ENCODE assay signal across 13 cellular contexts in the genomic region with DNA sequence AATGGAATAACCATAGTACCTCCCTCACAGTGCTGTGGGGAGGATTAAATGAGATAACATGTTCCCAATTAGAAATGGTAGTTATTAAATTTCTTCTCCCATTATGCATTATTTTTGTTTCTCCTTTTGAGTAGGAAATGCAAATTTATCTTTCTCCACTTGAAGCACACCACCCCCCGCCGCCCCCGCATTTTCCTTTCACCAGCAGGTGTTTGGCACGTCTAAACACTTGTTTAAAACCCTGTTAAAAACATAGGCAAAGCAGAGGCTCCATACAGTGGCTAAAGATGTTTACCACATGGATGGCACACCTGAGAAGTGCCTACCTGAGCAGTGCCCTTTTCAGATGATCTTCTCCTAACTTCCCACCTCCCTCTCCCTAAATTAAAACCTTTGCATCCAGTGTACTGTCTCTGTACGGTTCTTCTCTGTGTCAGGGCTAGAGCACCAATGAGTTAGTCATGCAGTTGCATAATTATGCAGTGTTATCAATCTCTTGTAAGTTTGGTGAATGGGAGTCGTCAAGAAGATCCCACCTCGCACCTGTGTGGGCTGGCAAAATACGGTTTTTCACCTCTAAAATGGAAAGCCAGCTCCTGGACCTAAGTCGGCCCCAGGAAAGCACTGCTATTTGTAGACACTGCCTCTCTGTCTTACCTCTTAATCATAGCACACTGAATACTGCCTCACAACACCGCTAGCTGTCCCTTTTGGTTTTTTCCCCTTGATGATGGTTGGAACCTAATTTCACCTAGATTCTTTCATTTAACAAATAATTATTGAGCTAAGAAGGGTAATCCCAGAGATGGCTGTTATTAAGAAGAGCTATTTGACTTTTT.
DNase-seq lines count a peak whose midpoint lies in the region; ATAC-seq, FAIRE-seq and TF ChIP-seq lines count a peak whose summit lies in the region.
"Had no signal": no experiment of that assay in that cellular context is flagged by ENCODE, and none has a peak within 500 bp of the region (broad histone marks: within the 10 kb centered on the region; RNA-seq: fewer than 3 reads in every experiment).

No MANE protein-coding gene starts in this region.

- H3K9me3 ChIP-seq in naive thymus-derived CD4-positive, alpha-beta T cell (ENCODE audit: control insufficient read depth in 2 of 3, low read length in 3 of 3): no peaks in the 10 kb centered on the region

- no peak for TF ChIP-seq POLR2A in GM12891 (IDR thresholded peaks at IDR 0.05; ENCODE audit: low read depth, low read length)

- no peak for TF ChIP-seq CTCF in mesothelial cell of epicardium (IDR thresholded peaks at IDR 0.05; ENCODE audit: unreplicated experiment)

- H3K4me3 ChIP-seq in naive thymus-derived CD4-positive, alpha-beta T cell (ENCODE audit: low read length): no peak overlapping the region
- H3K4me3 ChIP-seq: hepatocyte had no signal

- intact Hi-C loops in naive thymus-derived CD4-positive, alpha-beta T cell (cut with micrococcal nuclease): loop anchor here (5.0 to 10.0 kb wide), 2 partner anchors 56 to 59 kb away; no protein-coding TSS in a partner anchor

- no peaks in the 10 kb centered on the region for H3K27me3 Mint-ChIP-seq in naive thymus-derived CD4-positive, alpha-beta T cell
- no peaks in the 10 kb centered on the region for H3K27me3 Mint-ChIP-seq in mesothelial cell of epicardium (ENCODE audit: low read depth)

- peaks cover 0 to 44% of the 10 kb centered on the region in 2 donors for H3K4me1 ChIP-seq in naive thymus-derived CD4-positive, alpha-beta T cell (ENCODE audit: control insufficient read depth in 2 of 2, insufficient read depth in 2 of 2, low read length in 2 of 2)

- H3K4me1 Mint-ChIP-seq in naive thymus-derived CD4-positive, alpha-beta T cell: peaks cover 28 to 60% (median 48%) of the 10 kb centered on the region in 7 donors
- H3K4me1 Mint-ChIP-seq in mesothelial cell of epicardium: peaks cover 10% of the 10 kb centered on the region

- peaks cover 0 to 2% (median 0%) of the 10 kb centered on the region in 11 donors for H3K9me3 Mint-ChIP-seq in naive thymus-derived CD4-positive, alpha-beta T cell
- H3K9me3 Mint-ChIP-seq in mesothelial cell of epicardium: peaks cover 21% of the 10 kb centered on the region

- H3K4me3 Mint-ChIP-seq in naive thymus-derived CD4-positive, alpha-beta T cell: peak overlapping the region in 8 of 10 donors; percentile 7 to 50 (median 38)
- no peak overlapping the region for H3K4me3 Mint-ChIP-seq in mesothelial cell of epicardium

- H3K27me3 ChIP-seq in naive thymus-derived CD4-positive, alpha-beta T cell (ENCODE audit: control insufficient read depth in 2 of 2, insufficient read depth in 2 of 2, low read length in 2 of 2): no peaks in the 10 kb centered on the region
- H3K27me3 ChIP-seq: hepatocyte had no signal

- H3K36me3 Mint-ChIP-seq in naive thymus-derived CD4-positive, alpha-beta T cell: no peaks in the 10 kb centered on the region
- no peaks in the 10 kb centered on the region for H3K36me3 Mint-ChIP-seq in mesothelial cell of epicardium

- CTCF ChIA-PET in naive thymus-derived CD4-positive, alpha-beta T cell (lab: Charles Lee): interaction anchor here (0.6 to 0.8 kb wide), 2 partner anchors 16 to 756 kb away, joined by 3 read pairs; no protein-coding TSS in a partner anchor

- peak; percentile 85 for FAIRE-seq in GM12891 (lab: Jason Lieb, UNC)

- no peak overlapping the region for H3K27ac ChIP-seq in naive thymus-derived CD4-positive, alpha-beta T cell (ENCODE audit: low read depth, low read length)
- H3K27ac ChIP-seq in caudate nucleus (ENCODE audit: low read depth, low read length): no peak overlapping the region

- DNase-seq in GM12891 (ENCODE audit: insufficient read length, low spot score) (no peak), mesothelial cell of epicardium (ENCODE audit: low spot score in 2 of 2, unreplicated experiment in 2 of 2) (no peak), caudate nucleus (lab: John Stamatoyannopoulos, UW) (no peak)
- peak; percentile 20 to 25 for DNase-seq in activated CD4-positive, alpha-beta T cell treated with anti-CD3 and anti-CD28 coated beads for 4 hours
- DNase-seq in naive thymus-derived CD4-positive, alpha-beta T cell: peak in 1 of 9 donors; percentile 19
- DNase-seq: KBM-7, mammary epithelial cell, NCI-H2171 treated with DMSO at 0.1 percent for 48 hours, Right ventricle myocardium superior had no signal

- H3K27ac Mint-ChIP-seq in naive thymus-derived CD4-positive, alpha-beta T cell: peak overlapping the region in 8 of 9 donors; percentile 19 to 80 (median 56)
- H3K27ac Mint-ChIP-seq in mesothelial cell of epicardium: no peak overlapping the region

- POLR2A ChIA-PET in naive thymus-derived CD4-positive, alpha-beta T cell (lab: Charles Lee): no interaction called here

- ATAC-seq in GM21529 (IDR thresholded peaks at IDR 0.05; ENCODE audit: unreplicated experiment) (peak; percentile 31), HG03135 (IDR thresholded peaks at IDR 0.05; ENCODE audit: unreplicated experiment) (no peak), HG02840 (IDR thresholded peaks at IDR 0.05; ENCODE audit: low FRiP score, unreplicated experiment) (no peak)
- no peak for ATAC-seq in naive thymus-derived CD4-positive, alpha-beta T cell

- H3K36me3 ChIP-seq in naive thymus-derived CD4-positive, alpha-beta T cell (ENCODE audit: control insufficient read depth in 2 of 3, insufficient read depth in 3 of 3, low read length in 3 of 3): no peaks in the 10 kb centered on the region

TF ChIP-seq in GM12891, 5 proteins besides CTCF, POLR2A, EP300 and RAD21:
- TF ChIP-seq POU2F2 (IDR thresholded peaks at IDR 0.05; ENCODE audit: low read depth, low read length): peak; percentile 85; the same call in 1 of the 2 replicates
- TF ChIP-seq PAX5 (IDR thresholded peaks at IDR 0.05; ENCODE audit: insufficient read depth, low read length, severe bottlenecking): no peak

Comparison
In these comparisons a context has a peak if more than half of its experiments do, and no peak if none do; other contexts are left out.
1. DNase-seq: peak in activated CD4-positive, alpha-beta T cell treated with anti-CD3 and anti-CD28 coated beads for 4 hours (2 of 2); none in GM12891 (single experiment), mesothelial cell of epicardium (0 of 2) and caudate nucleus (0 of 61).